ENCODE assay signal across 8 cellular contexts in the genomic region with DNA sequence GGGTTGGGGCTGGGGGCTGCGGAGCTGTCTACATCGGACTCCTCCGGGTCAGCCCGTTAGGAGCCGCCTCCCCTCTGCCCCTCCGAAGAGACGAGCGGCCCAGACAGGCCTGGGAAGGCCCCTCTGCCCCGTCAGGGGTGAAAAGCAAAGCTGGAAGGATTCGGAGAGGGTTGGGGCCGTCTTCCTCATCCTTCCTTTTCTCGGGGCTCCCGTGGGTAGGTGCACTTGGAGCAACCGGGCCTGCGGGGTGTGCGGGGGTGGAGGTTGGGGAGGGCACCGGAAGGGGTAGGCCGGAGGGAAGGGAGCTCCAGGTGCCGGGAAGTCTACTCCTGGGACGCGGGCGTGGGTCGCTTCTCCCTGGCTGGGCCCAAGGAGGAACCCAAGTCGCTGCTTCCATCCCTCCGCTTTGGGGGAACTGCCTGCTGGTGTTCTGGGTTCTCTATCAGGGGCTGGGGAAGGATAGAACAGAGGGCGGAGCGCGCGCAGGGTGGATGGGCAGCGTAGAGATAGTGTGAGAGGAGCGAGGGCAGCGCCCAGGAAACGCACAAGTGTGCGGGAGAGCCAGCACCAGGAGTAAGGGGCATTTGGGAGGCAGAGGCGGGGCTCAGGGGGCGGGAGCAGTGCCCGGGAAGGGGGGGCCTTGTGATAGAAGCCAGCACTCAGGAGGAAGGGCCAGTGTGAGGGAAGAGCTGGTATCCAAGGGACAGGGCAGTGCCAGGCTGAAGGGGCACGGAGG. TPM values are rescaled to one million over a fixed set of nuclear protein-coding genes. Genes with fewer than 3 reads are reported as not detected.
A peak's percentile ranks its signal among the peaks of the same experiment; 100 is the strongest.
DNase-seq lines count a peak whose midpoint lies in the region; ATAC-seq and TF ChIP-seq lines count a peak whose summit lies in the region.

No MANE protein-coding gene starts in this region.

- DNase-seq in NCI-H1417 (lab: John Stamatoyannopoulos, UW) (peak; percentile 55 to 89 (median 88)), NCI-H1417 treated with DMSO at 0.1 percent for 48 hours (lab: John Stamatoyannopoulos, UW) (no peak), NCI-H774 (lab: John Stamatoyannopoulos, UW) (peak; percentile 90), fibroblast of peridontal ligament (ENCODE audit: extremely low read depth) (peak; percentile 56), neural crest cell (ENCODE audit: low read depth, low spot score) (peak; percentile 36)
- peak; percentile 76 to 77 for DNase-seq in activated T-cell treated with anti-CD3 and anti-CD28 coated beads, Interleukin-2, amount 50 U/mL, for 48 hours

- peaks cover 10% of the 10 kb centered on the region for H3K36me3 Mint-ChIP-seq in neural crest cell (ENCODE audit: low read depth)

- H3K27ac ChIP-seq in thymus (ENCODE audit: low read depth) = peak overlapping the region; percentile 92

- H3K9me3 Mint-ChIP-seq in neural crest cell = no peaks in the 10 kb centered on the region

- peak overlapping the region; percentile 99 for H3K4me3 Mint-ChIP-seq in neural crest cell

- H3K9me3 ChIP-seq in thymus (ENCODE audit: control insufficient read depth) = peaks cover 2% of the 10 kb centered on the region

- H3K27me3 ChIP-seq in thymus (ENCODE audit: control insufficient read depth, insufficient read depth) = peaks cover 7% of the 10 kb centered on the region

- peak; percentile 8 for ATAC-seq in HG03066 (IDR thresholded peaks at IDR 0.05; ENCODE audit: low read depth, unreplicated experiment)

- peak overlapping the region; percentile 97 for H3K27ac Mint-ChIP-seq in neural crest cell (ENCODE audit: unreplicated experiment)

- H3K36me3 ChIP-seq in thymus (ENCODE audit: control insufficient read depth, insufficient read depth) = peaks cover 5% of the 10 kb centered on the region

- peaks cover 9% of the 10 kb centered on the region for H3K4me1 ChIP-seq in thymus (ENCODE audit: control insufficient read depth, insufficient read depth, low read length)

- TF ChIP-seq CTCF in neural crest cell (conservative IDR thresholded peaks at IDR 0.05) = no peak

- peak overlapping the region; percentile 83 for H3K4me3 ChIP-seq in thymus (ENCODE audit: low read length)

- peaks cover 41% of the 10 kb centered on the region for H3K4me1 Mint-ChIP-seq in neural crest cell

- WGBS in thymus = under 1% methylated on average over 38 of the region's 38 CpGs

- peaks cover 2% of the 10 kb centered on the region for H3K27me3 Mint-ChIP-seq in neural crest cell (ENCODE audit: low read depth)

RNA-seq across cellular contexts. Expression of gene POLR2H, which starts 0.6 kb away (rescaled TPM):
- 94.5 and 98.9 TPM in 2 replicates for total RNA-seq in neural crest cell
- 117 TPM for polyA plus RNA-seq in thymus

RNA-seq across cellular contexts. Expression of gene CLCN2, which starts 0.7 kb away (rescaled TPM):
- 23.6 and 27.8 TPM in 2 replicates for total RNA-seq in neural crest cell
- polyA plus RNA-seq in thymus = 7.0 TPM

RNA-seq across cellular contexts. Expression of gene THPO, which starts 15.9 kb away (rescaled TPM):
- 0.55 and 0.98 TPM in 2 replicates for total RNA-seq in neural crest cell
- 0.21 TPM for polyA plus RNA-seq in thymus

RNA-seq across cellular contexts. Expression of gene CHRD, which starts 17.8 kb away (rescaled TPM):
- 3.2 and 4.0 TPM in 2 replicates for total RNA-seq in neural crest cell
- 2.5 TPM for polyA plus RNA-seq in thymus

RNA-seq across cellular contexts. Expression of gene FAM131A, which starts 24.7 kb away (rescaled TPM):
- total RNA-seq in neural crest cell = 17.4 and 19.7 TPM in 2 replicates
- 11.7 TPM for polyA plus RNA-seq in thymus
